19 cellular contexts compared by ENCODE assay signal in genomic region chr1:178649582-178650350, GRCh38.
"Had no signal": no experiment of that assay in that cellular context is flagged by ENCODE, and none has a peak within 500 bp of the region (broad histone marks: within the 10 kb centered on the region; RNA-seq: fewer than 3 reads in every experiment).

No MANE protein-coding gene starts in this region.

- H3K4me1 ChIP-seq: thyroid gland, uterus had no signal

- H3K27ac Mint-ChIP-seq: activated CD8-positive, alpha-beta memory T cell treated with anti-CD3 and anti-CD28 coated beads, Interleukin-2, amount 10 ng/mL, durations not matched to agents 7 days and 5 days; activated naive CD4-positive, alpha-beta T cell treated with anti-CD3 and anti-CD28 coated beads, Interleukin-2, amount 50 U/mL, for 24 hours; activated T-helper 2 cell treated with anti-CD3 and anti-CD28 coated beads, Interferon-gamma antibody, Interleukin-2, Interleukin-4, amounts not matched to agents 10 μg/mL and 5 μg/mL and 100 μg/mL, durations not matched to agents 14 hours and 24 hours and 36 hours; endodermal cell; natural killer cell; stimulated activated memory B cell treated with anti-CD40 and anti-IgM and Interleukin-4, amounts not matched to agents 10 μg/mL and 1 μg/mL and 100 μg/mL, for 72 hours had no signal

- H3K4me1 Mint-ChIP-seq: activated CD8-positive, alpha-beta memory T cell treated with anti-CD3 and anti-CD28 coated beads, Interleukin-2, amount 10 ng/mL, durations not matched to agents 7 days and 5 days; activated naive CD4-positive, alpha-beta T cell treated with anti-CD3 and anti-CD28 coated beads, Interleukin-2, amount 50 U/mL, for 24 hours; natural killer cell had no signal

- DNase-seq: activated CD4-positive, alpha-beta T cell treated with anti-CD3 and anti-CD28 coated beads, Interleukin-2, amount 50 U/mL, for 48 hours; activated CD8-positive, alpha-beta memory T cell treated with anti-CD3 and anti-CD28 coated beads, Interleukin-2, amount 10 ng/mL, durations not matched to agents 7 days and 5 days; activated T-cell treated with anti-CD3 and anti-CD28 coated beads, Interleukin-2, amount 50 U/mL, for 1 hour; adrenal gland; dorsolateral prefrontal cortex; endodermal cell; islet precursor cell; mammary epithelial cell; natural killer cell; nucleus accumbens; posterior cingulate gyrus; retina; stimulated activated CD4-positive, alpha-beta T cell treated with anti-CD3 and anti-CD28 coated beads, Interleukin-2, amount 100 ng/mL, for 48 hours; thyroid gland; uterus had no signal

- H3K27ac ChIP-seq: adrenal gland, dorsolateral prefrontal cortex, thyroid gland, uterus had no signal

- H3K4me3 Mint-ChIP-seq: activated CD8-positive, alpha-beta memory T cell treated with anti-CD3 and anti-CD28 coated beads, Interleukin-2, amount 10 ng/mL, durations not matched to agents 7 days and 5 days; activated naive CD4-positive, alpha-beta T cell treated with anti-CD3 and anti-CD28 coated beads, Interleukin-2, amount 50 U/mL, for 24 hours; endodermal cell; natural killer cell; stimulated activated memory B cell treated with anti-CD40 and anti-IgM and Interleukin-4, amounts not matched to agents 10 μg/mL and 1 μg/mL and 100 μg/mL, for 72 hours had no signal

- H3K36me3 ChIP-seq: adrenal gland, thyroid gland, uterus had no signal

- H3K4me3 ChIP-seq: adrenal gland, dorsolateral prefrontal cortex, thyroid gland, uterus had no signal

- H3K27me3 Mint-ChIP-seq: stimulated activated memory B cell treated with anti-CD40 and anti-IgM and Interleukin-4, amounts not matched to agents 10 μg/mL and 1 μg/mL and 100 μg/mL, for 72 hours had no signal

- ATAC-seq: activated CD8-positive, alpha-beta memory T cell treated with anti-CD3 and anti-CD28 coated beads, Interleukin-2, amount 10 ng/mL, durations not matched to agents 7 days and 5 days; left lobe of liver; natural killer cell; stimulated activated memory B cell treated with anti-CD40 and anti-IgM and Interleukin-4, amounts not matched to agents 10 μg/mL and 1 μg/mL and 100 μg/mL, for 72 hours had no signal

- H3K9me3 Mint-ChIP-seq: activated naive CD4-positive, alpha-beta T cell treated with anti-CD3 and anti-CD28 coated beads, Interleukin-2, amount 50 U/mL, for 24 hours; activated T-helper 2 cell treated with anti-CD3 and anti-CD28 coated beads, Interferon-gamma antibody, Interleukin-2, Interleukin-4, amounts not matched to agents 10 μg/mL and 5 μg/mL and 100 μg/mL, durations not matched to agents 14 hours and 24 hours and 36 hours; endodermal cell; natural killer cell had no signal

- H3K36me3 Mint-ChIP-seq: activated CD8-positive, alpha-beta memory T cell treated with anti-CD3 and anti-CD28 coated beads, Interleukin-2, amount 10 ng/mL, durations not matched to agents 7 days and 5 days; activated naive CD4-positive, alpha-beta T cell treated with anti-CD3 and anti-CD28 coated beads, Interleukin-2, amount 50 U/mL, for 24 hours; natural killer cell had no signal

- H3K27me3 ChIP-seq: adrenal gland, dorsolateral prefrontal cortex, thyroid gland, uterus had no signal

- H3K9me3 ChIP-seq: adrenal gland, thyroid gland, uterus had no signal
